In genomic region chr2:102592601-102593000, GRCh38 we compare ENCODE assay signal across 7 cellular contexts. TPM values are rescaled to one million over a fixed set of nuclear protein-coding genes. Genes with fewer than 3 reads are reported as not detected.
DNase-seq lines count a peak whose midpoint lies in the region; ATAC-seq and TF ChIP-seq lines count a peak whose summit lies in the region.

No MANE protein-coding gene starts in this region.

- peak; percentile 67 for TF ChIP-seq CTCF in choroid plexus epithelial cell (conservative IDR thresholded peaks at IDR 0.05; ENCODE audit: low read depth, low read length)
- TF ChIP-seq CTCF in neural progenitor cell (IDR thresholded peaks at IDR 0.05): peak; percentile 65

- ATAC-seq in HG03378 (IDR thresholded peaks at IDR 0.05; ENCODE audit: unreplicated experiment) (no peak), GM19023 (IDR thresholded peaks at IDR 0.05; ENCODE audit: unreplicated experiment) (no peak)

- no peaks in the 10 kb centered on the region for H3K27me3 ChIP-seq in Karpas-422 (ENCODE audit: low read length)
- no peaks in the 10 kb centered on the region for H3K27me3 ChIP-seq in neural progenitor cell

- H3K36me3 Mint-ChIP-seq in neural progenitor cell: no peaks in the 10 kb centered on the region

- H3K9me3 ChIP-seq in Karpas-422 (ENCODE audit: low read length) (no peaks in the 10 kb centered on the region), neural progenitor cell (ENCODE audit: low read depth) (no peaks in the 10 kb centered on the region)

- H3F3A ChIP-seq in neural progenitor cell (ENCODE audit: low read depth): no peaks in the 10 kb centered on the region

- no peak overlapping the region for H3K4me3 ChIP-seq in Karpas-422 (ENCODE audit: low read length)
- H3K4me3 ChIP-seq in choroid plexus epithelial cell (ENCODE audit: low read depth, low read length): no peak overlapping the region
- no peak overlapping the region for H3K4me3 ChIP-seq in neural progenitor cell

- no peak overlapping the region for H3K27ac Mint-ChIP-seq in neural progenitor cell

- H4K20me1 ChIP-seq in Karpas-422 (ENCODE audit: insufficient read depth, low read depth, low read length): no peaks in the 10 kb centered on the region
- no peaks in the 10 kb centered on the region for H4K20me1 ChIP-seq in neural progenitor cell (ENCODE audit: low read depth)

- H3K27me3 Mint-ChIP-seq in neural progenitor cell (ENCODE audit: insufficient read depth, low read depth): no peaks in the 10 kb centered on the region

- H3K36me3 ChIP-seq in Karpas-422 (ENCODE audit: insufficient read depth, low read length): no peaks in the 10 kb centered on the region
- H3K36me3 ChIP-seq in neural progenitor cell: no peaks in the 10 kb centered on the region

- H3K79me2 ChIP-seq in Karpas-422 (ENCODE audit: low read length) (no peaks in the 10 kb centered on the region), neural progenitor cell (ENCODE audit: low read depth) (no peaks in the 10 kb centered on the region)

- H3K9me3 Mint-ChIP-seq in neural progenitor cell: no peaks in the 10 kb centered on the region

- no peak overlapping the region for H3K27ac ChIP-seq in Karpas-422 (ENCODE audit: low read length)
- no peak overlapping the region for H3K27ac ChIP-seq in neural progenitor cell

- H3K4me1 ChIP-seq in Karpas-422 (ENCODE audit: low read length) (no peaks in the 10 kb centered on the region), neural progenitor cell (no peaks in the 10 kb centered on the region)

- no peaks in the 10 kb centered on the region for H3K9me2 ChIP-seq in Karpas-422 (replicated peaks; ENCODE audit: insufficient read depth, low read length)

- H3K4me2 ChIP-seq in Karpas-422 (ENCODE audit: low read depth, low read length, poor library complexity, severe bottlenecking): no peak overlapping the region
- no peak overlapping the region for H3K4me2 ChIP-seq in neural progenitor cell

- no peak overlapping the region for H3K4me3 Mint-ChIP-seq in neural progenitor cell

- H3K4me1 Mint-ChIP-seq in neural progenitor cell: no peaks in the 10 kb centered on the region

- H2AFZ ChIP-seq in Karpas-422 (ENCODE audit: low read length) (no peak overlapping the region), neural progenitor cell (replicated peaks) (no peak overlapping the region)

- DNase-seq in EL: peak; percentile 13
- DNase-seq in Karpas-422: peak; percentile 53
- peak; percentile 48 for DNase-seq in choroid plexus epithelial cell (ENCODE audit: low read depth)
- peak; percentile 19 for DNase-seq in neural progenitor cell (ENCODE audit: low spot score)
- no peak for DNase-seq in middle frontal gyrus (ENCODE audit: extremely low spot score, low spot score)

- H3K9ac ChIP-seq in Karpas-422 (ENCODE audit: low read length) (no peak overlapping the region), neural progenitor cell (no peak overlapping the region)

RNA-seq across cellular contexts. Expression of gene SLC9A2, which starts 26.8 kb away (rescaled TPM):
- total RNA-seq in Karpas-422 (2014; rRNA removed; shearing (Covaris generic); ENCODE audit: low replicate concordance): not detected in 2 replicates
- 0.06 TPM in 1 of 2 replicates, not detected in the other for total RNA-seq in neural progenitor cell (ENCODE audit: low replicate concordance)
